ENCODE assay signal across 8 cellular contexts in the genomic region with DNA sequence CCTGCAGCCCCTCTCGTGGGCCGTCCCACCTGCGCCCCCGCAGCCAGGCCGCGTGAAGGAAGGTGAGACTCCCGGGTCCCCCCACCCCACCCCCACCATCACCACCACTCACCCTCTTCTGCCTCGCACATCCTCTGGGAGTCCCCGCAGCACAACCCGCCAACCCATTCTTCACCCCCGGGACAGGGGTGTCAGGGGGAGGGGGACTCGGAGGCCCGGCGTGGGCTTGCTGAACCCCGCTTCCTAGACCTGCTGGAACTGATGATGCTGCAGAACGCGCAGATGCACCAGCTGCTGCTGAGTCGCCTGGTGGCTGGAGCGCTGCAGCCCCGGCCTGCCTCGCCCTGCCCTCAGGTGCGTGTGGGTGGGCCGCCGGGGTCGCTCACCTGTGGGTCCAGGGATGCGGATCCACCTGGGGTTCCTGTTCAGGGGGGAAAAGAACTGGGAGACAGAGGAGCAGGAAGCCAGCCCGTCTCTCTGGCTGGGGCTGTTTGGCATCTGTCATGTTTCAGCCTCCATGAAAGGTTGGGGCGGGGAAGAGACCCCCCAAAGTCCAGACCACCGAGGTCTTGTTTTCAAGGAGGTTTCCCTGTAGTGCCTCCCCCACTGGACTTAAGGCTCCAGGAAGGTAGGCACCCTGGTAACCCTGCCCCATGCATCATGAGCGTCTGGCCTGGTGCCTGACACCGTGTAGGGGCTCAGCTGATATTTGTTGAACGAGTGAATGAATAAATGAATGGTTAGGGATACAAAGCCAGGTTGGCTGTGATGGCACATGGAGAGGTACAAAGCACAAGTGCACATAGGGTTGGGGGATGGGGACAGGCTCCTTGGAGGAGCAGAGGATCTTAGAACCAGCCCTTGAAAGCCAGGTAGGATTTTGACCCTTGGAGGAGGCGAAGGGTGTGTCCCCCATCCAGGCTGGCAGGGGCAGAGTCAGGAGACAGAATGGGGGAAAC. TPM values are rescaled to one million over a fixed set of nuclear protein-coding genes. Genes with fewer than 3 reads are reported as not detected.
DNase-seq lines count a peak whose midpoint lies in the region; ATAC-seq and TF ChIP-seq lines count a peak whose summit lies in the region.

No MANE protein-coding gene starts in this region.

- no peak for TF ChIP-seq POLR2A in transverse colon (IDR thresholded peaks at IDR 0.05)

- no peak overlapping the region for H3K27ac ChIP-seq in transverse colon

- H3K4me1 ChIP-seq in transverse colon, result peaks cover 0 to 18% (median 14%) of the 10 kb centered on the region in 4 donors

- TF ChIP-seq EP300 in transverse colon (IDR thresholded peaks at IDR 0.05; ENCODE audit: low read depth), result no peak

- in situ Hi-C loops in transverse colon (cut with MboI; ENCODE audit: low pct_ligation_motif_present in 1 of 4, low pct_unique_long_range_greater_than_20kb in 1 of 4, low sequenced_read_pairs in 3 of 4), result no loop called here

- WGBS in transverse colon (ENCODE audit: low coverage in 1 of 2), 2 donors, result 18 to 100% methylated on average over 1 to 22 of the region's 33 CpGs

- TF ChIP-seq CTCF in transverse colon (IDR thresholded peaks at IDR 0.05), result no peak

- H3K36me3 ChIP-seq in transverse colon, result no peaks in the 10 kb centered on the region

- no peak for ATAC-seq in GM19455 (IDR thresholded peaks at IDR 0.05; ENCODE audit: unreplicated experiment)

- peak overlapping the region; percentile 80 for H3K4me3 Mint-ChIP-seq in activated naive CD8-positive, alpha-beta T cell

- H3K4me3 ChIP-seq in transverse colon, result peak overlapping the region; percentile 25 to 65 (median 38)

- no peak overlapping the region for H3K27ac Mint-ChIP-seq in activated naive CD8-positive, alpha-beta T cell

- H3K9me3 Mint-ChIP-seq in activated naive CD8-positive, alpha-beta T cell (ENCODE audit: low read depth), result no peaks in the 10 kb centered on the region

- no peaks in the 10 kb centered on the region for H3K9me3 ChIP-seq in transverse colon

- no peaks in the 10 kb centered on the region for H3K36me3 Mint-ChIP-seq in activated naive CD8-positive, alpha-beta T cell

- H3K4me1 Mint-ChIP-seq in activated naive CD8-positive, alpha-beta T cell (ENCODE audit: low read depth), result peaks cover 21% of the 10 kb centered on the region

- intact Hi-C loops in transverse colon (cut with DNase I; ENCODE audit: low total_unique reads), result no loop called here

- H3K27me3 Mint-ChIP-seq in activated naive CD8-positive, alpha-beta T cell, result no peaks in the 10 kb centered on the region

- peak; percentile 69 for DNase-seq in activated effector memory CD4-positive, alpha-beta T cell treated with anti-CD3 and anti-CD28 coated beads, Interleukin-2, amount 50 U/mL, for 16 hours
- DNase-seq in activated effector memory CD4-positive, alpha-beta T cell treated with Interleukin-2 at 50 U/mL for 16 hours, result no peak
- DNase-seq in left kidney (ENCODE audit: low read depth, low spot score) (peak; percentile 25), transverse colon (no peak), NCI-H2107 (lab: John Stamatoyannopoulos, UW) (no peak), CD1c-positive myeloid dendritic cell (ENCODE audit: extremely low spot score) (no peak)

- peaks cover 30% of the 10 kb centered on the region for H3K27me3 ChIP-seq in transverse colon

RNA-seq across cellular contexts. Expression of gene PRR29, which starts 0.8 kb away (rescaled TPM):
- not detected for total RNA-seq in transverse colon

RNA-seq across cellular contexts. Expression of gene ICAM2, which starts 21.4 kb away (rescaled TPM):
- total RNA-seq in transverse colon, result 10 to 100 TPM in 1 of 4 donors, 1 to 10 TPM in 2, not detected in 1; 6.4 to 24.3 (median 9.3) TPM

RNA-seq across cellular contexts. Expression of gene SCN4A, which starts 26.3 kb away (rescaled TPM):
- total RNA-seq in transverse colon, result under 1 TPM in 3 of 4 donors, not detected in 1; 0.14 to 0.48 (median 0.20) TPM

Comparison
In these comparisons a context has a peak if more than half of its experiments do, and no peak if none do; other contexts are left out.
1. DNase-seq: peak in activated effector memory CD4-positive, alpha-beta T cell treated with anti-CD3 and anti-CD28 coated beads, Interleukin-2, amount 50 U/mL, for 16 hours (single experiment) and left kidney (single experiment); none in activated effector memory CD4-positive, alpha-beta T cell treated with Interleukin-2 at 50 U/mL for 16 hours (single experiment), transverse colon (single experiment), NCI-H2107 (single experiment) and CD1c-positive myeloid dendritic cell (single experiment).